Comparison of ENCODE assay signal across 15 cellular contexts in genomic region chr2:18949871-18950597, GRCh38.
DNase-seq lines count a peak whose midpoint lies in the region; ATAC-seq, FAIRE-seq and TF ChIP-seq lines count a peak whose summit lies in the region.
"Had no signal": no experiment of that assay in that cellular context is flagged by ENCODE, and none has a peak within 500 bp of the region (broad histone marks: within the 10 kb centered on the region; RNA-seq: fewer than 3 reads in every experiment).

No MANE protein-coding gene starts in this region.

- peak overlapping the region; percentile 71 for H2BK15ac ChIP-seq in mesenchymal stem cell (ENCODE audit: low read depth, poor library complexity, severe bottlenecking)

- peak overlapping the region; percentile 0 to 68; a peak in 2 of 6 replicates for H3K27ac ChIP-seq in A549
- no peak overlapping the region for H3K27ac ChIP-seq in mesenchymal stem cell (ENCODE audit: low read length, poor library complexity, severe bottlenecking)
- H3K27ac ChIP-seq: body of pancreas had no signal

- no peak overlapping the region for H2AFZ ChIP-seq in mesenchymal stem cell (ENCODE audit: low read depth, low read length)

- H3K4me2 ChIP-seq in A549, result peak overlapping the region; percentile 46
- H3K4me2 ChIP-seq in mesenchymal stem cell (ENCODE audit: low read length, poor library complexity, severe bottlenecking), result no peak overlapping the region

- peak overlapping the region in 1 of 2 experiments; percentile 16 for H3K18ac ChIP-seq in mesenchymal stem cell (ENCODE audit: low read depth in 1 of 2, low read length in 2 of 2)

- no peak overlapping the region for H3K4ac ChIP-seq in mesenchymal stem cell (ENCODE audit: low read depth in 1 of 2, low read length in 2 of 2)

- H3K27ac Mint-ChIP-seq in endothelial cell (ENCODE audit: unreplicated experiment), result no peak overlapping the region
- H3K27ac Mint-ChIP-seq: CD14-positive monocyte had no signal

- H3K27me3 Mint-ChIP-seq in endothelial cell (ENCODE audit: unreplicated experiment), result no peaks in the 10 kb centered on the region

- H3K9ac ChIP-seq in mesenchymal stem cell (ENCODE audit: low read length), result peak overlapping the region; percentile 48

- H3K9me3 Mint-ChIP-seq in endothelial cell (ENCODE audit: unreplicated experiment), result no peaks in the 10 kb centered on the region

- H3K4me3 Mint-ChIP-seq in endothelial cell (ENCODE audit: unreplicated experiment), result no peak overlapping the region
- H3K4me3 Mint-ChIP-seq: CD14-positive monocyte had no signal

- TF ChIP-seq CTCF in A549 (IDR thresholded peaks at IDR 0.05), result no peak
- TF ChIP-seq CTCF in endothelial cell (IDR thresholded peaks at IDR 0.05; ENCODE audit: unreplicated experiment), result no peak

- no peaks in the 10 kb centered on the region for H3K79me1 ChIP-seq in mesenchymal stem cell (replicated peaks; ENCODE audit: low read length, poor library complexity, severe bottlenecking)

- TF ChIP-seq POLR2A in A549 (IDR thresholded peaks at IDR 0.05; ENCODE audit: low read length) (no peak), H54 (IDR thresholded peaks at IDR 0.05; ENCODE audit: low read depth, low read length) (no peak)

- H3K9me3 ChIP-seq in A549 (no peaks in the 10 kb centered on the region; the same call in 2 of the 3 replicates), mesenchymal stem cell (ENCODE audit: control insufficient read depth, low read length) (peaks cover 5% of the 10 kb centered on the region)
- H3K9me3 ChIP-seq: body of pancreas had no signal

- no peaks in the 10 kb centered on the region for H3K36me3 ChIP-seq in mesenchymal stem cell (ENCODE audit: control insufficient read depth in 1 of 2, insufficient read depth in 2 of 2, low read depth in 1 of 2, low read length in 2 of 2)

- WGBS in A549 (ENCODE audit: missing lambda C conversion rate), result 50% methylated on average over 7 of the region's 7 CpGs
- WGBS in mesenchymal stem cell, result 39% methylated on average over 7 of the region's 7 CpGs

- H3K4me3 ChIP-seq in A549, result no peak overlapping the region
- H3K4me3 ChIP-seq in mesenchymal stem cell (ENCODE audit: insufficient read depth in 1 of 2, low read depth in 1 of 2, low read length in 2 of 2), result peak overlapping the region in 1 of 2 experiments; percentile 17
- H3K4me3 ChIP-seq: body of pancreas had no signal

- H2BK12ac ChIP-seq in mesenchymal stem cell (ENCODE audit: low read length in 2 of 2), result peak overlapping the region in 1 of 2 experiments; percentile 17

- H3K27me3 ChIP-seq in mesenchymal stem cell (ENCODE audit: control insufficient read depth in 1 of 2, insufficient read depth in 1 of 2, low read length in 2 of 2), result no peaks in the 10 kb centered on the region
- H3K27me3 ChIP-seq: body of pancreas had no signal

- H3K23ac ChIP-seq in mesenchymal stem cell (ENCODE audit: low read length in 2 of 2), result no peak overlapping the region

- no peak overlapping the region for H4K8ac ChIP-seq in mesenchymal stem cell (ENCODE audit: low read length)

- no peak overlapping the region for H2BK5ac ChIP-seq in mesenchymal stem cell (ENCODE audit: low read depth, low read length, poor library complexity, severe bottlenecking)

- CTCF ChIA-PET in A549 (lab: Yijun Ruan, JAX), result interaction anchor here (1.3 kb wide), 1 partner anchor 12 kb away, joined by 4 read pairs; no protein-coding TSS in a partner anchor

- ATAC-seq in A549, result peak; percentile 90 to 94
- ATAC-seq in GM18873 (IDR thresholded peaks at IDR 0.05; ENCODE audit: low FRiP score, unreplicated experiment), result no peak
- ATAC-seq: body of pancreas had no signal

- POLR2A ChIA-PET in A549 (lab: Yijun Ruan, JAX), result interaction anchor here (0.7 kb wide), 1 partner anchor 42 kb away, joined by 4 read pairs; no protein-coding TSS in a partner anchor

- no peak overlapping the region for H4K91ac ChIP-seq in mesenchymal stem cell (ENCODE audit: low read length)

- no peak overlapping the region for H3K14ac ChIP-seq in mesenchymal stem cell (ENCODE audit: low read length in 2 of 2)

- H2AK5ac ChIP-seq in mesenchymal stem cell (ENCODE audit: low read length, severe bottlenecking), result no peak overlapping the region

- FAIRE-seq in A549 (lab: Jason Lieb, UNC) (no peak), H54 (lab: Jason Lieb, UNC) (peak; percentile 90)

- no peak for TF ChIP-seq RAD21 in A549 (conservative IDR thresholded peaks at IDR 0.05 in 1 of 2, IDR thresholded peaks at IDR 0.05 in 1 of 2)

- H3K4me1 ChIP-seq in A549 (peaks cover 15% of the 10 kb centered on the region), mesenchymal stem cell (ENCODE audit: control insufficient read depth, insufficient read depth, low read depth, low read length) (peaks cover 2% of the 10 kb centered on the region)
- H3K4me1 ChIP-seq: body of pancreas had no signal

- no peaks in the 10 kb centered on the region for H3K4me1 Mint-ChIP-seq in endothelial cell (ENCODE audit: unreplicated experiment)
- H3K4me1 Mint-ChIP-seq: CD14-positive monocyte had no signal

- H2BK120ac ChIP-seq in mesenchymal stem cell (ENCODE audit: low read depth, low read length), result no peak overlapping the region

- no peaks in the 10 kb centered on the region for H3K36me3 Mint-ChIP-seq in endothelial cell (ENCODE audit: low read depth, unreplicated experiment)
- H3K36me3 Mint-ChIP-seq: CD14-positive monocyte had no signal

- DNase-seq in A549 (ENCODE audit: low read depth in 1 of 2, low spot score in 1 of 2) (peak; percentile 31 to 80), H54 (ENCODE audit: insufficient read length, low spot score) (no peak), amniotic epithelial cell (ENCODE audit: low read depth) (peak; percentile 93), mesenchymal stem cell (peak; percentile 96), endothelial cell (ENCODE audit: low spot score) (no peak), SW480 (ENCODE audit: low spot score) (no peak)
- DNase-seq in stimulated activated CD4-positive, alpha-beta T cell treated with anti-CD3 and anti-CD28 coated beads, Interleukin-4, amount 100 ng/mL, for 1 hour, result no peak
- DNase-seq: activated CD4-positive, CD25-positive, alpha-beta regulatory T cell; body of pancreas; Kasumi-1; NCI-H345; SIG-M5; stimulated activated CD4-positive, alpha-beta T cell treated with anti-CD3 and anti-CD28 coated beads, Interleukin-4, amount 100 ng/mL, for 24 hours had no signal

- TF ChIP-seq EP300 in A549 (IDR thresholded peaks at IDR 0.05), result peak in 1 of 2 experiments; percentile 31; a peak in 1 of 5 replicates

TF ChIP-seq in A549, 52 proteins besides CTCF, POLR2A, EP300 and RAD21 (continues in another document):
- TF ChIP-seq POLR2AphosphoS2 (conservative IDR thresholded peaks at IDR 0.05; ENCODE audit: low read length) (no peak), ZC3H11A (IDR thresholded peaks at IDR 0.05) (no peak), RARB (CRISPR knock-in tag; IDR thresholded peaks at IDR 0.05) (no peak), FOSL2 (IDR thresholded peaks at IDR 0.05) (no peak), FOSL2 (CRISPR knock-in tag; IDR thresholded peaks at IDR 0.05) (peak; percentile 58), CHD4 (IDR thresholded peaks at IDR 0.05; ENCODE audit: borderline replicate concordance) (no peak), RFX5 (IDR thresholded peaks at IDR 0.05) (no peak), REST (IDR thresholded peaks at IDR 0.05) (no peak), GATA3 (IDR thresholded peaks at IDR 0.05; ENCODE audit: borderline replicate concordance) (peak; percentile 69), FOSB (CRISPR knock-in tag; IDR thresholded peaks at IDR 0.05) (no peak), NPAS2 (CRISPR knock-in tag; IDR thresholded peaks at IDR 0.05; ENCODE audit: borderline replicate concordance) (no peak), ZFP36 (IDR thresholded peaks at IDR 0.05; ENCODE audit: borderline replicate concordance, partially characterized antibody) (no peak), MAX (IDR thresholded peaks at IDR 0.05) (no peak), ELK1 (IDR thresholded peaks at IDR 0.05; ENCODE audit: low read depth, low read length) (no peak), MAFK (IDR thresholded peaks at IDR 0.05; ENCODE audit: partially characterized antibody) (peak; percentile 32), MAZ (IDR thresholded peaks at IDR 0.05; ENCODE audit: borderline replicate concordance, low read depth, low read length) (no peak)

Comparison
In these comparisons a context has a peak if more than half of its experiments do, and no peak if none do; other contexts are left out.
1. DNase-seq: peak in A549 (2 of 2), amniotic epithelial cell (single experiment) and mesenchymal stem cell (single experiment); none in H54 (single experiment), endothelial cell (single experiment), SW480 (single experiment) and stimulated activated CD4-positive, alpha-beta T cell treated with anti-CD3 and anti-CD28 coated beads, Interleukin-4, amount 100 ng/mL, for 1 hour (single experiment).